In the genomic region with DNA sequence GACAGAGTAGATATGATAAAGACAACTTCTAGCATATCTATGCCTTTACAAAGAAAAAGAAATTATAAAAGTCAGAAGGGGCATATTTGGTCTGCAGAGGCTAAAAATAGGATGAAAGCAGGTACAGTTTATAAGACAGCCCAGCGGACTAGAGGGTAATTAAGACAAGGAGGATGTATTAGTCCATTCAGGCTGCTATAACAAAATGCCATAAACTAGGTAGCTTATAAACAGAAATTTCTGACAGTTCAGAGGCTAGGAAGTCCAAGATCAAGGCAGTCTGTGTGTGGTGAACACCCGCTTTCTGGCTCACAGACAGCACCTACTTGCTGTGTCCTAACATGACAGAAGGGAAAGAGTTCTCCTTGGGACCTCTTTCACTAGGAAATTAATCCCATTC, we compare ENCODE assay signal across 1 cellular context.
TF ChIP-seq lines count a peak whose summit lies in the region.

No MANE protein-coding gene starts in this region.

TF ChIP-seq in HepG2, 621 proteins besides CTCF, POLR2A, EP300 and RAD21:
- TF ChIP-seq, protein P1, sequence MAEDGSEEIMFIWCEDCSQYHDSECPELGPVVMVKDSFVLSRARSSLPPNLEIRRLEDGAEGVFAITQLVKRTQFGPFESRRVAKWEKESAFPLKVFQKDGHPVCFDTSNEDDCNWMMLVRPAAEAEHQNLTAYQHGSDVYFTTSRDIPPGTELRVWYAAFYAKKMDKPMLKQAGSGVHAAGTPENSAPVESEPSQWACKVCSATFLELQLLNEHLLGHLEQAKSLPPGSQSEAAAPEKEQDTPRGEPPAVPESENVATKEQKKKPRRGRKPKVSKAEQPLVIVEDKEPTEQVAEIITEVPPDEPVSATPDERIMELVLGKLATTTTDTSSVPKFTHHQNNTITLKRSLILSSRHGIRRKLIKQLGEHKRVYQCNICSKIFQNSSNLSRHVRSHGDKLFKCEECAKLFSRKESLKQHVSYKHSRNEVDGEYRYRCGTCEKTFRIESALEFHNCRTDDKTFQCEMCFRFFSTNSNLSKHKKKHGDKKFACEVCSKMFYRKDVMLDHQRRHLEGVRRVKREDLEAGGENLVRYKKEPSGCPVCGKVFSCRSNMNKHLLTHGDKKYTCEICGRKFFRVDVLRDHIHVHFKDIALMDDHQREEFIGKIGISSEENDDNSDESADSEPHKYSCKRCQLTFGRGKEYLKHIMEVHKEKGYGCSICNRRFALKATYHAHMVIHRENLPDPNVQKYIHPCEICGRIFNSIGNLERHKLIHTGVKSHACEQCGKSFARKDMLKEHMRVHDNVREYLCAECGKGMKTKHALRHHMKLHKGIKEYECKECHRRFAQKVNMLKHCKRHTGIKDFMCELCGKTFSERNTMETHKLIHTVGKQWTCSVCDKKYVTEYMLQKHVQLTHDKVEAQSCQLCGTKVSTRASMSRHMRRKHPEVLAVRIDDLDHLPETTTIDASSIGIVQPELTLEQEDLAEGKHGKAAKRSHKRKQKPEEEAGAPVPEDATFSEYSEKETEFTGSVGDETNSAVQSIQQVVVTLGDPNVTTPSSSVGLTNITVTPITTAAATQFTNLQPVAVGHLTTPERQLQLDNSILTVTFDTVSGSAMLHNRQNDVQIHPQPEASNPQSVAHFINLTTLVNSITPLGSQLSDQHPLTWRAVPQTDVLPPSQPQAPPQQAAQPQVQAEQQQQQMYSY (CRISPR knock-in tag; IDR thresholded peaks at IDR 0.05): no peak
- no peak for TF ChIP-seq PHF8 (CRISPR knock-in tag; IDR thresholded peaks at IDR 0.05)
- TF ChIP-seq ZNF160 (CRISPR knock-in tag; IDR thresholded peaks at IDR 0.05): no peak
- TF ChIP-seq ZNF737 (CRISPR knock-in tag; IDR thresholded peaks at IDR 0.05; ENCODE audit: borderline replicate concordance): no peak
- TF ChIP-seq ZNF12 (CRISPR knock-in tag; IDR thresholded peaks at IDR 0.05): peak; percentile 95
- no peak for TF ChIP-seq SRSF9 (IDR thresholded peaks at IDR 0.05; ENCODE audit: borderline replicate concordance, insufficient read depth, low read depth, low read length, poor library complexity, severe bottlenecking)
